In genomic region chr12:7441216-7441615, GRCh38 we compare ENCODE assay signal across 23 cellular contexts. TPM values are rescaled to one million over a fixed set of nuclear protein-coding genes. Genes with fewer than 3 reads are reported as not detected.
"Had no signal": no experiment of that assay in that cellular context is flagged by ENCODE, and none has a peak within 500 bp of the region (broad histone marks: within the 10 kb centered on the region; RNA-seq: fewer than 3 reads in every experiment).

No MANE protein-coding gene starts in this region.

- H3K9me3 ChIP-seq: left ventricle myocardium inferior, thyroid gland had no signal

- H3K4me3 Mint-ChIP-seq: activated B cell treated with CpG ODN at 0.5 μM for 24 hours; activated CD4-positive, alpha-beta T cell treated with anti-CD3 and anti-CD28 coated beads for 36 hours; activated naive CD8-positive, alpha-beta T cell treated with anti-CD3 and anti-CD28 coated beads, Interleukin-2, amount 10 ng/mL, durations not matched to agents 7 days and 5 days; activated T-cell treated with anti-CD3 and anti-CD28 coated beads, Interleukin-2, amount 50 U/mL, for 4 hours had no signal

- H3K36me3 Mint-ChIP-seq: activated naive CD8-positive, alpha-beta T cell treated with anti-CD3 and anti-CD28 coated beads, Interleukin-2, amount 10 ng/mL, durations not matched to agents 7 days and 5 days; T-cell had no signal

- H3K4me1 ChIP-seq: left ventricle myocardium inferior, thyroid gland had no signal

- H3K27ac ChIP-seq: cardiac muscle cell, left ventricle myocardium inferior, thyroid gland had no signal

- H3K4me1 Mint-ChIP-seq: activated B cell treated with CpG ODN at 0.5 μM for 24 hours; activated naive CD8-positive, alpha-beta T cell treated with anti-CD3 and anti-CD28 coated beads, Interleukin-2, amount 10 ng/mL, durations not matched to agents 7 days and 5 days had no signal

- H3K36me3 ChIP-seq: cardiac muscle cell, left ventricle myocardium inferior, thyroid gland had no signal

- ATAC-seq: activated CD4-positive, alpha-beta T cell treated with anti-CD3 and anti-CD28 coated beads for 36 hours; activated T-cell treated with anti-CD3 and anti-CD28 coated beads, Interleukin-2, amount 50 U/mL, for 4 hours; stimulated activated naive CD8-positive, alpha-beta T cell treated with anti-CD3 and anti-CD28 coated beads, Interleukin-15, Interleukin-2, amounts not matched to agents 100 U/mL and 50 U/mL, for 24 hours; T-cell had no signal

- DNase-seq: activated B cell treated with CpG ODN at 0.5 μM for 24 hours; activated CD4-positive, alpha-beta T cell treated with anti-CD3 and anti-CD28 coated beads for 36 hours; activated CD4-positive, alpha-beta T cell treated with anti-CD3 and anti-CD28 coated beads, Interleukin-2, amount 50 U/mL, for 48 hours; activated CD8-positive, alpha-beta memory T cell treated with anti-CD3 and anti-CD28 coated beads, Interleukin-2, amount 50 U/mL, for 48 hours; activated naive CD4-positive, alpha-beta T cell treated with Interleukin-2 at 50 U/mL for 16 hours; activated naive CD8-positive, alpha-beta T cell treated with anti-CD3 and anti-CD28 coated beads, Interleukin-2, amount 10 ng/mL, durations not matched to agents 7 days and 5 days; activated T-cell treated with anti-CD3 and anti-CD28 coated beads, Interleukin-2, amount 50 U/mL, for 4 hours; amygdala; effector CD4-positive, alpha-beta T cell; erythroblast; glutamatergic neuron; hypothalamus; left ventricle myocardium inferior; occipital lobe; stimulated activated CD4-positive, alpha-beta T cell treated with anti-CD3 and anti-CD28 coated beads, Interleukin-4, amount 100 ng/mL, for 24 hours; stimulated activated naive CD8-positive, alpha-beta T cell treated with anti-CD3 and anti-CD28 coated beads, Interleukin-15, Interleukin-2, amounts not matched to agents 100 U/mL and 50 U/mL, for 24 hours; substantia nigra; T-cell; T-helper 9 cell; thyroid gland had no signal

- H3K9me3 Mint-ChIP-seq: activated naive CD8-positive, alpha-beta T cell treated with anti-CD3 and anti-CD28 coated beads, Interleukin-2, amount 10 ng/mL, durations not matched to agents 7 days and 5 days; activated T-helper 2 cell treated with anti-CD3 and anti-CD28 coated beads, Interferon-gamma antibody, Interleukin-2, Interleukin-4, amounts not matched to agents 10 μg/mL and 5 μg/mL and 100 μg/mL, durations not matched to agents 14 hours and 24 hours and 36 hours; T-cell had no signal

- H3K27ac Mint-ChIP-seq: activated B cell treated with CpG ODN at 0.5 μM for 24 hours; activated CD4-positive, alpha-beta T cell treated with anti-CD3 and anti-CD28 coated beads for 36 hours; activated naive CD8-positive, alpha-beta T cell treated with anti-CD3 and anti-CD28 coated beads, Interleukin-2, amount 10 ng/mL, durations not matched to agents 7 days and 5 days; activated T-helper 2 cell treated with anti-CD3 and anti-CD28 coated beads, Interferon-gamma antibody, Interleukin-2, Interleukin-4, amounts not matched to agents 10 μg/mL and 5 μg/mL and 100 μg/mL, durations not matched to agents 14 hours and 24 hours and 36 hours; T-cell had no signal

- H3K27me3 ChIP-seq: thyroid gland had no signal

- H3K4me3 ChIP-seq: left ventricle myocardium inferior, thyroid gland had no signal

RNA-seq across cellular contexts. Expression of gene CD163L1, which starts 2.7 kb away (rescaled TPM):
- total RNA-seq: activated CD4-positive, alpha-beta T cell treated with anti-CD3 and anti-CD28 coated beads for 36 hours; activated CD8-positive, alpha-beta memory T cell treated with anti-CD3 and anti-CD28 coated beads for 36 hours; activated T-helper 2 cell treated with anti-CD3 and anti-CD28 coated beads, Interferon-gamma antibody, Interleukin-2, Interleukin-4, amounts not matched to agents 10 μg/mL and 5 μg/mL and 100 μg/mL, durations not matched to agents 14 hours and 24 hours and 36 hours; T-cell had no signal
- polyA plus RNA-seq: cardiac muscle cell had no signal
